In the genomic region with DNA sequence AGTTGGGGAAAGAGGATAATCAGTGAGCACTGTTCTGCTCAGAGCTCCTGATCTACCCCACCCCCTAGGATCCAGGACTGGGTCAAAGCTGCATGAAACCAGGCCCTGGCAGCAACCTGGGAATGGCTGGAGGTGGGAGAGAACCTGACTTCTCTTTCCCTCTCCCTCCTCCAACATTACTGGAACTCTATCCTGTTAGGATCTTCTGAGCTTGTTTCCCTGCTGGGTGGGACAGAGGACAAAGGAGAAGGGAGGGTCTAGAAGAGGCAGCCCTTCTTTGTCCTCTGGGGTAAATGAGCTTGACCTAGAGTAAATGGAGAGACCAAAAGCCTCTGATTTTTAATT, we compare ENCODE assay signal across 12 cellular contexts. TPM values are rescaled to one million over a fixed set of nuclear protein-coding genes. Genes with fewer than 3 reads are reported as not detected.
DNase-seq lines count a peak whose midpoint lies in the region; ATAC-seq and TF ChIP-seq lines count a peak whose summit lies in the region.
"Had no signal": no experiment of that assay in that cellular context is flagged by ENCODE, and none has a peak within 500 bp of the region (broad histone marks: within the 10 kb centered on the region; RNA-seq: fewer than 3 reads in every experiment).

No MANE protein-coding gene starts in this region.

- H3K36me3 Mint-ChIP-seq in T-cell (peaks cover 28% of the 10 kb centered on the region), chondrocyte (ENCODE audit: low read depth) (peaks cover 19% of the 10 kb centered on the region)
- peaks cover 64% of the 10 kb centered on the region for H3K36me3 Mint-ChIP-seq in stimulated activated effector memory CD8-positive, alpha-beta T cell treated with anti-CD3 and anti-CD28 coated beads, Interleukin-12 subunit alpha, Interleukin-12 subunit beta, amount 100 ng/mL, for 72 hours

- ATAC-seq in SK-N-SH treated with all-trans-retinoic acid at 6 μM for 48 hours (no peak), T-cell (replicated peaks in 1 of 4) (no peak), GM18502 (IDR thresholded peaks at IDR 0.05; ENCODE audit: poor library complexity, unreplicated experiment) (no peak)
- ATAC-seq in stimulated activated effector memory CD8-positive, alpha-beta T cell treated with anti-CD3 and anti-CD28 coated beads, Interleukin-12 subunit alpha, Interleukin-12 subunit beta, amount 100 ng/mL, for 72 hours = no peak

- H3K9me2 ChIP-seq in SK-N-SH = no peaks in the 10 kb centered on the region

- DNase-seq in SK-N-SH = no peak
- DNase-seq in T-cell = no peak
- DNase-seq in chondrocyte (ENCODE audit: low spot score) = no peak
- no peak for DNase-seq in stimulated activated effector memory CD8-positive, alpha-beta T cell treated with anti-CD3 and anti-CD28 coated beads, Interleukin-12 subunit alpha, Interleukin-12 subunit beta, amount 100 ng/mL, for 72 hours (ENCODE audit: low spot score in 2 of 2)
- DNase-seq in SIG-M5 treated with dmso at 0.1 percent for 504 hours (lab: John Stamatoyannopoulos, UW; ENCODE audit: unreplicated experiment) = no peak
- no peak for DNase-seq in activated CD4-positive, CD25-positive, alpha-beta regulatory T cell (lab: John Stamatoyannopoulos, UW)
- DNase-seq: 8988T; activated naive CD8-positive, alpha-beta T cell treated with anti-CD3 and anti-CD28 coated beads, Interleukin-2, amount 10 ng/mL, durations not matched to agents 7 days and 5 days; SHP77 treated with DMSO at 0.1 percent for 48 hours had no signal

- TF ChIP-seq RAD21 in SK-N-SH (IDR thresholded peaks at IDR 0.05; ENCODE audit: low read length) = no peak

- H3K4me3 ChIP-seq in SK-N-SH (ENCODE audit: low read depth in 2 of 2, low read length in 1 of 2) = no peak overlapping the region
- H3K4me3 ChIP-seq: prostate gland had no signal

- peaks cover 33 to 36% of the 10 kb centered on the region in 2 experiments for H3K36me3 ChIP-seq in SK-N-SH (replicated peaks in 1 of 2; ENCODE audit: control insufficient read depth in 1 of 2, insufficient read depth in 2 of 2, low read length in 1 of 2)
- H3K36me3 ChIP-seq: prostate gland had no signal

- H3K4me2 ChIP-seq in SK-N-SH = no peak overlapping the region

- TF ChIP-seq CTCF in SK-N-SH (IDR thresholded peaks at IDR 0.05) = no peak
- TF ChIP-seq CTCF in chondrocyte (IDR thresholded peaks at IDR 0.05) = no peak

- peaks cover 6% of the 10 kb centered on the region; the same call in 1 of the 2 replicates for H4K20me1 ChIP-seq in SK-N-SH (ENCODE audit: insufficient read depth)

- no peaks in the 10 kb centered on the region for H3K27me3 ChIP-seq in SK-N-SH (ENCODE audit: insufficient read depth)

- H3K27me3 Mint-ChIP-seq in T-cell (no peaks in the 10 kb centered on the region), chondrocyte (ENCODE audit: low read depth) (no peaks in the 10 kb centered on the region)
- H3K27me3 Mint-ChIP-seq: activated naive CD8-positive, alpha-beta T cell treated with anti-CD3 and anti-CD28 coated beads, Interleukin-2, amount 10 ng/mL, durations not matched to agents 7 days and 5 days had no signal

- no peak overlapping the region for H2AFZ ChIP-seq in SK-N-SH (ENCODE audit: low read depth)

- H3K9me3 ChIP-seq in SK-N-SH = no peaks in the 10 kb centered on the region
- H3K9me3 ChIP-seq: prostate gland had no signal

- H3K27ac Mint-ChIP-seq in T-cell (peak overlapping the region; percentile 22 to 82), chondrocyte (ENCODE audit: unreplicated experiment) (peak overlapping the region; percentile 59)
- peak overlapping the region; percentile 80 for H3K27ac Mint-ChIP-seq in stimulated activated effector memory CD8-positive, alpha-beta T cell treated with anti-CD3 and anti-CD28 coated beads, Interleukin-12 subunit alpha, Interleukin-12 subunit beta, amount 100 ng/mL, for 72 hours
- H3K27ac Mint-ChIP-seq: activated naive CD8-positive, alpha-beta T cell treated with anti-CD3 and anti-CD28 coated beads, Interleukin-2, amount 10 ng/mL, durations not matched to agents 7 days and 5 days had no signal

- CTCF ChIA-PET in SK-N-SH (lab: Yijun Ruan, JAX) (interaction anchor here (1.1 to 19.0 kb wide), 14 partner anchors 8 to 373 kb away, joined by 3 to 392 read pairs (median 11); partner anchors contain the start of genes S100PBP, SYNC and YARS1), T-cell (lab: Charles Lee) (interaction anchor here (0.6 to 4.5 kb wide), 5 partner anchors 14 to 64 kb away, joined by 3 to 20 read pairs (median 5); no protein-coding TSS in a partner anchor)

- H3K4me3 Mint-ChIP-seq in T-cell (no peak overlapping the region), chondrocyte (ENCODE audit: unreplicated experiment) (no peak overlapping the region)
- no peak overlapping the region for H3K4me3 Mint-ChIP-seq in stimulated activated effector memory CD8-positive, alpha-beta T cell treated with anti-CD3 and anti-CD28 coated beads, Interleukin-12 subunit alpha, Interleukin-12 subunit beta, amount 100 ng/mL, for 72 hours
- H3K4me3 Mint-ChIP-seq: activated naive CD8-positive, alpha-beta T cell treated with anti-CD3 and anti-CD28 coated beads, Interleukin-2, amount 10 ng/mL, durations not matched to agents 7 days and 5 days had no signal

- H3K9me3 Mint-ChIP-seq in T-cell (no peaks in the 10 kb centered on the region), chondrocyte (ENCODE audit: low read depth) (no peaks in the 10 kb centered on the region)
- no peaks in the 10 kb centered on the region for H3K9me3 Mint-ChIP-seq in stimulated activated effector memory CD8-positive, alpha-beta T cell treated with anti-CD3 and anti-CD28 coated beads, Interleukin-12 subunit alpha, Interleukin-12 subunit beta, amount 100 ng/mL, for 72 hours
- H3K9me3 Mint-ChIP-seq: activated naive CD8-positive, alpha-beta T cell treated with anti-CD3 and anti-CD28 coated beads, Interleukin-2, amount 10 ng/mL, durations not matched to agents 7 days and 5 days had no signal

- no peaks in the 10 kb centered on the region for H3K79me2 ChIP-seq in SK-N-SH (ENCODE audit: insufficient read depth)

- H3K4me1 Mint-ChIP-seq in T-cell = peaks cover 5 to 14% (median 13%) of the 10 kb centered on the region in 3 donors
- H3K4me1 Mint-ChIP-seq in chondrocyte (ENCODE audit: low read depth) = peaks cover 39% of the 10 kb centered on the region
- H3K4me1 Mint-ChIP-seq in stimulated activated effector memory CD8-positive, alpha-beta T cell treated with anti-CD3 and anti-CD28 coated beads, Interleukin-12 subunit alpha, Interleukin-12 subunit beta, amount 100 ng/mL, for 72 hours = peaks cover 25% of the 10 kb centered on the region

- POLR2A ChIA-PET in SK-N-SH (lab: Yijun Ruan, JAX) = interaction anchor here (1.0 to 2.3 kb wide), 3 partner anchors 10 to 43 kb away, joined by 3 to 7 read pairs (median 3); partner anchors contain the start of genes S100PBP and YARS1
- POLR2A ChIA-PET in T-cell (lab: Charles Lee) = no interaction called here

- peaks cover 47% of the 10 kb centered on the region for H3F3A ChIP-seq in SK-N-SH (replicated peaks; ENCODE audit: insufficient read depth)

- H3K4me1 ChIP-seq in SK-N-SH (ENCODE audit: control insufficient read depth in 1 of 2, insufficient read depth in 2 of 2, low read depth in 1 of 2, low read length in 1 of 2) = peaks cover 16 to 26% of the 10 kb centered on the region in 2 experiments
- H3K4me1 ChIP-seq: prostate gland had no signal

- no peak for TF ChIP-seq EP300 in SK-N-SH (IDR thresholded peaks at IDR 0.05; ENCODE audit: borderline replicate concordance in 1 of 2, low read depth in 1 of 2, low read length in 1 of 2)

- peak overlapping the region; percentile 85 to 95 for H3K27ac ChIP-seq in SK-N-SH (ENCODE audit: low read depth in 2 of 2, low read length in 1 of 2)

- no peak overlapping the region for H3K9ac ChIP-seq in SK-N-SH

TF ChIP-seq in SK-N-SH, 30 proteins besides CTCF, POLR2A, EP300 and RAD21 (continues in another document):
- TF ChIP-seq GATA2 (CRISPR knock-in tag; IDR thresholded peaks at IDR 0.05) (no peak), FOSL2 (IDR thresholded peaks at IDR 0.05; ENCODE audit: borderline replicate concordance, low read depth) (no peak), YY1 (IDR thresholded peaks at IDR 0.05; ENCODE audit: low read depth) (no peak), EZH2phosphoT487 (IDR thresholded peaks at IDR 0.05; ENCODE audit: borderline replicate concordance, low read depth) (no peak), MEF2A (IDR thresholded peaks at IDR 0.05; ENCODE audit: borderline replicate concordance, low read depth) (no peak), NFIC (IDR thresholded peaks at IDR 0.05; ENCODE audit: borderline replicate concordance) (no peak), TAF1 (IDR thresholded peaks at IDR 0.05; ENCODE audit: borderline replicate concordance, low read depth, low read length) (no peak)

TF ChIP-seq in SK-N-SH treated with all-trans-retinoic acid at 6 μM for 48 hours, 23 proteins besides CTCF, POLR2A, EP300 and RAD21 (continues in another document):
- no peak for TF ChIP-seq ZNF565 (CRISPR knock-in tag; conservative IDR thresholded peaks at IDR 0.05; ENCODE audit: low read depth)
- TF ChIP-seq ISL1 (CRISPR knock-in tag; IDR thresholded peaks at IDR 0.05) = no peak
- TF ChIP-seq GLIS3 (CRISPR knock-in tag; IDR thresholded peaks at IDR 0.05) = no peak
- TF ChIP-seq ZC3H10 (CRISPR knock-in tag; IDR thresholded peaks at IDR 0.05) = no peak
- TF ChIP-seq ZFP30 (CRISPR knock-in tag; IDR thresholded peaks at IDR 0.05) = no peak
- no peak for TF ChIP-seq ZFP3 (CRISPR knock-in tag; IDR thresholded peaks at IDR 0.05)
- no peak for TF ChIP-seq RARB (CRISPR knock-in tag; IDR thresholded peaks at IDR 0.05)
- no peak for TF ChIP-seq OSR1 (CRISPR knock-in tag; IDR thresholded peaks at IDR 0.05)
- no peak for TF ChIP-seq ESRRG (CRISPR knock-in tag; IDR thresholded peaks at IDR 0.05)
- no peak for TF ChIP-seq CSDC2 (CRISPR knock-in tag; IDR thresholded peaks at IDR 0.05)

RNA-seq across cellular contexts. Expression of gene YARS1, which starts 42.7 kb away (rescaled TPM):
- 31.9 and 46.3 TPM in 2 replicates for polyA plus RNA-seq in SK-N-SH (2012; rRNA removed)
- polyA plus RNA-seq in SK-N-SH (2012; cell fraction: cytosol; rRNA removed) = 41.7 and 41.8 TPM in 2 replicates
- polyA plus RNA-seq in SK-N-SH (2012; cell fraction: nucleus; rRNA removed) = 65.5 and 101 TPM in 2 replicates
- 100 to 1,000 TPM in 3 of 5 donors, 10 to 100 TPM in 2; 88.9 to 197 (median 172) TPM for total RNA-seq in T-cell
- 52.2 to 160 TPM (median 147 TPM) in 3 replicates for total RNA-seq in chondrocyte

RNA-seq across cellular contexts. Expression of gene S100PBP, which starts 43.0 kb away (rescaled TPM):
- 13.2 and 19.2 TPM in 2 replicates for polyA plus RNA-seq in SK-N-SH (2012; rRNA removed)
- polyA plus RNA-seq in SK-N-SH (2012; cell fraction: cytosol; rRNA removed) = 16.3 and 16.6 TPM in 2 replicates
- 23.7 and 53.3 TPM in 2 replicates for polyA plus RNA-seq in SK-N-SH (2012; cell fraction: nucleus; rRNA removed)
- 10 to 100 TPM; 46.6 to 77.6 (median 63.6) TPM for total RNA-seq in T-cell
- total RNA-seq in chondrocyte = 39.6 to 55.8 TPM (median 40.5 TPM) in 3 replicates
